In the genomic region with DNA sequence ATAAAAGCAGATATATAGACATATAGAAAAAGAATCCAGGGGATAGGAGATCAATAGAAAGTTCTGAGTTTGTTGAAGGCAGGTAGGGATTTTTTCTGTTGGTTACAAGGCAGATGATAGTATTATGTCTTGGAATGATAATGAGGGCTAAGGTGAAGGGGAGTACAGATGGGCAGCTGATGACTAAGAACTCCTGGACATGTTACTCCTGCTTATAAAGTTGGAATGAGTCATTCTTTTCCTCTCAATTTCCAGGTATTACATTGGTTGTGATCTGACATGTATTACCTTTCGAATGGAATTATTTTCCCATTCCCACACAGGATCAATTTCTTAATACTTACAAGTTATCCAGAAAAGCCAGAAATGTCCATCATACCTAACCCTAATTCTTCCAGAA, we compare ENCODE assay signal across 20 cellular contexts.
DNase-seq lines count a peak whose midpoint lies in the region; ATAC-seq, FAIRE-seq and TF ChIP-seq lines count a peak whose summit lies in the region.
"Had no signal": no experiment of that assay in that cellular context is flagged by ENCODE, and none has a peak within 500 bp of the region (broad histone marks: within the 10 kb centered on the region; RNA-seq: fewer than 3 reads in every experiment).

No MANE protein-coding gene starts in this region.

- no peaks in the 10 kb centered on the region for H3K36me3 ChIP-seq in PC-3 (ENCODE audit: low read depth, low read length)
- H3K36me3 ChIP-seq: SJSA1 had no signal

- H3K27ac ChIP-seq in PC-3 (ENCODE audit: low read length) = no peak overlapping the region
- H3K27ac ChIP-seq: SJSA1 had no signal

- no peaks in the 10 kb centered on the region for H3K27me3 ChIP-seq in PC-3 (ENCODE audit: low read length)
- H3K27me3 ChIP-seq: SJSA1 had no signal

- intact Hi-C loops in PC-3 (cut with micrococcal nuclease) = no loop called here
- intact Hi-C loops in sciatic nerve (cut with DNase I) = no loop called here

- no peaks in the 10 kb centered on the region for H3K9me3 ChIP-seq in PC-3 (ENCODE audit: low read length)
- H3K9me3 ChIP-seq: SJSA1 had no signal

- H3K4me3 ChIP-seq in PC-3 (ENCODE audit: low read length) (no peak overlapping the region), epithelial cell of esophagus (ENCODE audit: low read length) (no peak overlapping the region)
- H3K4me3 ChIP-seq: K562, SJSA1 had no signal

- ATAC-seq in PC-3 = peak; percentile 91
- ATAC-seq in sciatic nerve = no peak
- ATAC-seq: K562 had no signal

- H3K4me2 ChIP-seq in PC-3 (ENCODE audit: low read length) = no peak overlapping the region

- no TSS peak for BruUV-seq in PC-3 (replicated peaks; lab: Mats Ljungman, UMichigan)

- DNase-seq in HPDE6-E6E7 (ENCODE audit: extremely low spot score) (peak; percentile 0), PC-3 (peak; percentile 67), epithelial cell of esophagus (ENCODE audit: low read depth) (peak; percentile 56), urothelium cell line (ENCODE audit: low spot score) (peak; percentile 1), amniotic stem cell (lab: John Stamatoyannopoulos, UW) (no peak), activated gamma-delta T cell treated with Interleukin-2 at 50 U/mL for 16 hours (no peak), sciatic nerve (ENCODE audit: low spot score) (no peak)
- DNase-seq: ACHN; C1 segment of cervical spinal cord; CD8-positive, alpha-beta memory T cell; DND-41; GDM1; H9; MV-4-11; NCI-H187; NCI-H2107; NCI-H510A treated with DMSO at 0.1 percent for 48 hours; NCI-H82 had no signal

- H4K20me1 ChIP-seq in PC-3 (ENCODE audit: low read length) = no peaks in the 10 kb centered on the region

- H3K79me2 ChIP-seq in PC-3 (ENCODE audit: low read length) = no peaks in the 10 kb centered on the region

- no peak overlapping the region for H3K9ac ChIP-seq in PC-3 (ENCODE audit: low read length)

- no peak for TF ChIP-seq CTCF in PC-3 (conservative IDR thresholded peaks at IDR 0.05; ENCODE audit: low read depth, low read length)
- TF ChIP-seq CTCF in epithelial cell of esophagus (IDR thresholded peaks at IDR 0.05; ENCODE audit: insufficient read depth, low read depth, low read length, missing control alignments) = no peak

- no peak overlapping the region for H2AFZ ChIP-seq in PC-3 (ENCODE audit: low read length)

- no peaks in the 10 kb centered on the region for H3F3A ChIP-seq in PC-3 (ENCODE audit: low read length, unreplicated experiment)

- CTCF ChIA-PET in PC-3 (lab: Charles Lee) = no interaction called here

- POLR2A ChIA-PET in PC-3 (lab: Charles Lee; ENCODE audit: unreplicated experiment) = no interaction called here

- peaks cover 14% of the 10 kb centered on the region for H3K4me1 ChIP-seq in PC-3 (ENCODE audit: insufficient read depth, low read length)
- H3K4me1 ChIP-seq: SJSA1 had no signal

- no peaks in the 10 kb centered on the region for H3K9me2 ChIP-seq in PC-3 (replicated peaks; ENCODE audit: low read length)

- FAIRE-seq in urothelium cell line (lab: Jason Lieb, UNC) = no peak
- FAIRE-seq: K562 had no signal

Comparison
In these comparisons a context has a peak if more than half of its experiments do, and no peak if none do; other contexts are left out.
1. DNase-seq: peak in HPDE6-E6E7 (single experiment), PC-3 (single experiment), epithelial cell of esophagus (single experiment) and urothelium cell line (single experiment); none in amniotic stem cell (single experiment), activated gamma-delta T cell treated with Interleukin-2 at 50 U/mL for 16 hours (single experiment) and sciatic nerve (single experiment).